Comparison of ENCODE assay signal across 18 cellular contexts in genomic region chr3:15528881-15529537, GRCh38. TPM values are rescaled to one million over a fixed set of nuclear protein-coding genes. Genes with fewer than 3 reads are reported as not detected.
DNase-seq lines count a peak whose midpoint lies in the region; ATAC-seq and TF ChIP-seq lines count a peak whose summit lies in the region.
"Had no signal": no experiment of that assay in that cellular context is flagged by ENCODE, and none has a peak within 500 bp of the region (broad histone marks: within the 10 kb centered on the region; RNA-seq: fewer than 3 reads in every experiment).

No MANE protein-coding gene starts in this region.

- H3K4me3 ChIP-seq in BLaER1 treated with 17β-estradiol and CSF1 and Interleukin-3, amounts not matched to agents 10 nM and 100 nM: no peak overlapping the region
- no peak overlapping the region for H3K4me3 ChIP-seq in neural progenitor cell
- H3K4me3 ChIP-seq: ascending aorta, SK-N-MC had no signal

- ATAC-seq in T-cell (replicated peaks in 1 of 4) (peak in 2 of 4 experiments; percentile 49 to 62), GM19035 (IDR thresholded peaks at IDR 0.05; ENCODE audit: unreplicated experiment) (no peak), HG03442 (IDR thresholded peaks at IDR 0.05; ENCODE audit: unreplicated experiment) (no peak)
- ATAC-seq: PC-3 had no signal

- TF ChIP-seq CTCF in 22Rv1 (IDR thresholded peaks at IDR 0.05): no peak
- no peak for TF ChIP-seq CTCF in GM20000 (IDR thresholded peaks at IDR 0.05; ENCODE audit: extremely low read depth, missing control alignments)
- TF ChIP-seq CTCF in neural progenitor cell (IDR thresholded peaks at IDR 0.05): no peak

- CTCF ChIA-PET in T-cell (lab: Charles Lee): interaction anchor here in 1 of 2 donors (0.7 kb wide), 1 partner anchor 10 kb away, joined by 3 read pairs; no protein-coding TSS in a partner anchor

- H3K27me3 ChIP-seq in BLaER1 treated with 17β-estradiol and CSF1 and Interleukin-3, amounts not matched to agents 10 nM and 100 nM: no peaks in the 10 kb centered on the region
- peaks cover 6% of the 10 kb centered on the region for H3K27me3 ChIP-seq in neural progenitor cell
- H3K27me3 ChIP-seq: ascending aorta had no signal

- H4K20me1 ChIP-seq in BLaER1 treated with 17β-estradiol and CSF1 and Interleukin-3, amounts not matched to agents 10 nM and 100 nM: no peaks in the 10 kb centered on the region
- no peaks in the 10 kb centered on the region for H4K20me1 ChIP-seq in neural progenitor cell (ENCODE audit: low read depth)

- H3K36me3 ChIP-seq in BLaER1 treated with 17β-estradiol and CSF1 and Interleukin-3, amounts not matched to agents 10 nM and 100 nM: no peaks in the 10 kb centered on the region
- no peaks in the 10 kb centered on the region for H3K36me3 ChIP-seq in neural progenitor cell
- H3K36me3 ChIP-seq: ascending aorta had no signal

- H3K27ac Mint-ChIP-seq in T-cell (peak overlapping the region; percentile 64 to 75), immature natural killer cell (peak overlapping the region; percentile 55 to 85 (median 72)), neural progenitor cell (no peak overlapping the region)

- POLR2A ChIA-PET in T-cell (lab: Charles Lee): no interaction called here

- H2AFZ ChIP-seq in neural progenitor cell (replicated peaks): no peak overlapping the region

- H3K4me1 ChIP-seq in BLaER1 treated with 17β-estradiol and CSF1 and Interleukin-3, amounts not matched to agents 10 nM and 100 nM: peaks cover 10 to 22% (median 12%) of the 10 kb centered on the region in 10 experiments
- no peaks in the 10 kb centered on the region for H3K4me1 ChIP-seq in neural progenitor cell
- H3K4me1 ChIP-seq: ascending aorta had no signal

- H3K27ac ChIP-seq in 22Rv1 (peak overlapping the region; percentile 25; the same call in 1 of the 2 replicates), neural progenitor cell (no peak overlapping the region)
- 0 out of 22 replicates have a peak overlapping the region, but pooled peaks of 1 of the 11 experiments have one; percentile 30 for H3K27ac ChIP-seq in BLaER1 treated with 17β-estradiol and CSF1 and Interleukin-3, amounts not matched to agents 10 nM and 100 nM
- H3K27ac ChIP-seq: ascending aorta, SK-N-MC had no signal

- H3K9me3 ChIP-seq in BLaER1 treated with 17β-estradiol and CSF1 and Interleukin-3, amounts not matched to agents 10 nM and 100 nM (replicated peaks in 1 of 11): peaks cover 0 to 11% (median 0%) of the 10 kb centered on the region in 11 experiments; a peak in 3 of 22 replicates
- H3K9me3 ChIP-seq in neural progenitor cell (ENCODE audit: low read depth): no peaks in the 10 kb centered on the region
- H3K9me3 ChIP-seq: ascending aorta had no signal

- H3K9ac ChIP-seq in BLaER1 treated with 17β-estradiol and CSF1 and Interleukin-3, amounts not matched to agents 10 nM and 100 nM: no peak overlapping the region
- H3K9ac ChIP-seq in neural progenitor cell: no peak overlapping the region

- H3K79me2 ChIP-seq in neural progenitor cell (ENCODE audit: low read depth): no peaks in the 10 kb centered on the region

- DNase-seq in T-cell (no peak), immature natural killer cell (peak; percentile 15 to 21 (median 17)), GM20000 (ENCODE audit: low spot score) (no peak), neural progenitor cell (ENCODE audit: low spot score) (no peak)
- DNase-seq: activated CD4-positive, alpha-beta T cell treated with anti-CD3 and anti-CD28 coated beads, Interleukin-2, amount 50 U/mL, for 48 hours; activated effector memory CD4-positive, alpha-beta T cell treated with anti-CD3 and anti-CD28 coated beads, Interleukin-2, amount 50 U/mL, for 16 hours; GF-D8; KBM-7; NCI-H1092; NCI-H526; PC-3; stimulated activated CD4-positive, alpha-beta T cell treated with anti-CD3 and anti-CD28 coated beads, Interleukin-4, amount 100 ng/mL, for 4 hours had no signal

- no peaks in the 10 kb centered on the region for H3K27me3 Mint-ChIP-seq in T-cell
- H3K27me3 Mint-ChIP-seq in immature natural killer cell (ENCODE audit: low read depth in 3 of 3): peaks cover 0 to 2% (median 0%) of the 10 kb centered on the region in 3 donors
- H3K27me3 Mint-ChIP-seq in neural progenitor cell (ENCODE audit: insufficient read depth, low read depth): peaks cover 4% of the 10 kb centered on the region

- H3K9me3 Mint-ChIP-seq in T-cell (no peaks in the 10 kb centered on the region), immature natural killer cell (no peaks in the 10 kb centered on the region), neural progenitor cell (no peaks in the 10 kb centered on the region)

- no peaks in the 10 kb centered on the region for H3F3A ChIP-seq in neural progenitor cell (ENCODE audit: low read depth)

- peak overlapping the region; percentile 6 to 75 (median 33); a peak in 19 of 22 replicates for H3K4me2 ChIP-seq in BLaER1 treated with 17β-estradiol and CSF1 and Interleukin-3, amounts not matched to agents 10 nM and 100 nM
- no peak overlapping the region for H3K4me2 ChIP-seq in neural progenitor cell

- H3K4me1 Mint-ChIP-seq in T-cell: peaks cover 24 to 42% (median 26%) of the 10 kb centered on the region in 3 donors
- H3K4me1 Mint-ChIP-seq in immature natural killer cell: peaks cover 46 to 58% of the 10 kb centered on the region in 2 donors
- H3K4me1 Mint-ChIP-seq in neural progenitor cell: peaks cover 7% of the 10 kb centered on the region

- H3K36me3 Mint-ChIP-seq in T-cell (no peaks in the 10 kb centered on the region), immature natural killer cell (peaks cover 0 to 4% (median 0%) of the 10 kb centered on the region in 3 donors), neural progenitor cell (no peaks in the 10 kb centered on the region)

- H3K4me3 Mint-ChIP-seq in T-cell (peak overlapping the region in 1 of 3 donors; percentile 1), immature natural killer cell (peak overlapping the region; percentile 24 to 74 (median 61)), neural progenitor cell (no peak overlapping the region)

RNA-seq across cellular contexts. Expression of gene COLQ, which starts 7.5 kb away (rescaled TPM):
- total RNA-seq in T-cell (10 to 100 TPM in 2 of 5 donors, 1 to 10 TPM in 3; 5.1 to 11.4 (median 7.2) TPM), neural progenitor cell (ENCODE audit: low replicate concordance) (1.5 and 2.8 TPM in 2 replicates)
- polyA plus RNA-seq in immature natural killer cell: 10 to 100 TPM; 13.3 to 27.8 (median 18.8) TPM

Comparison
In these comparisons a context has a peak if more than half of its experiments do, and no peak if none do; other contexts are left out.
1. DNase-seq: peak in immature natural killer cell (3 of 3); none in T-cell (0 of 34), GM20000 (single experiment) and neural progenitor cell (single experiment).